In genomic region chr11:116488836-116489389, GRCh38 we compare ENCODE assay signal across 23 cellular contexts.
"Had no signal": no experiment of that assay in that cellular context is flagged by ENCODE, and none has a peak within 500 bp of the region (broad histone marks: within the 10 kb centered on the region; RNA-seq: fewer than 3 reads in every experiment).

No MANE protein-coding gene starts in this region.

- H2AFZ ChIP-seq: parathyroid adenoma had no signal

- H3K36me3 ChIP-seq: ovary, right lobe of liver, sigmoid colon, stomach, thoracic aorta, thyroid gland, tibial nerve, upper lobe of left lung, vagina had no signal

- H3K79me2 ChIP-seq: parathyroid adenoma had no signal

- H3K9me3 ChIP-seq: ovary, psoas muscle, right lobe of liver, sigmoid colon, stomach, thoracic aorta, thyroid gland, tibial nerve, upper lobe of left lung, vagina had no signal

- H3K9ac ChIP-seq: parathyroid adenoma had no signal

- ATAC-seq: psoas muscle; right cardiac atrium; right lobe of liver; stimulated activated naive B cell treated with anti-CD40 and anti-IgM and Interleukin-4, amounts not matched to agents 10 μg/mL and 1 μg/mL and 100 μg/mL, for 72 hours had no signal

- H3K4me3 ChIP-seq: ovary, psoas muscle, right lobe of liver, sigmoid colon, stomach, thoracic aorta, thyroid gland, tibial nerve, upper lobe of left lung, vagina had no signal

- DNase-seq: nephron progenitor cell; occipital lobe; ovary; posterior cingulate gyrus; psoas muscle; right cardiac atrium; right lobe of liver; sigmoid colon; small intestine; stimulated activated CD4-positive, alpha-beta T cell treated with anti-CD3 and anti-CD28 coated beads, Interleukin-15, amount 100 ng/mL, for 24 hours; stimulated activated CD4-positive, alpha-beta T cell treated with anti-CD3 and anti-CD28 coated beads, Interleukin-2, amount 100 ng/mL, for 24 hours; stimulated activated CD4-positive, alpha-beta T cell treated with anti-CD3 and anti-CD28 coated beads, Interleukin-2, amount 100 ng/mL, for 48 hours; stimulated activated CD4-positive, alpha-beta T cell treated with anti-CD3 and anti-CD28 coated beads, Interleukin-4, amount 100 ng/mL, for 24 hours; stimulated activated naive B cell treated with anti-CD40 and anti-IgM and Interleukin-4, amounts not matched to agents 10 μg/mL and 1 μg/mL and 100 μg/mL, for 72 hours; stimulated activated naive CD4-positive, alpha-beta T cell treated with Interleukin-2 at 50 U/mL for 16 hours; stomach; thyroid gland; trophoblast cell; upper lobe of left lung had no signal

- H3K27me3 ChIP-seq: ovary, right lobe of liver, sigmoid colon, thyroid gland, upper lobe of left lung, vagina had no signal

- H3K27ac ChIP-seq: ovary, parathyroid adenoma, psoas muscle, right lobe of liver, sigmoid colon, stomach, thoracic aorta, thyroid gland, tibial nerve, upper lobe of left lung, vagina had no signal

- H3K4me1 ChIP-seq: parathyroid adenoma, psoas muscle, right lobe of liver, stomach, thyroid gland, tibial nerve, upper lobe of left lung, vagina had no signal
